22 cellular contexts compared by ENCODE assay signal in genomic region chr6:74467533-74468215, GRCh38.
DNase-seq lines count a peak whose midpoint lies in the region; ATAC-seq and TF ChIP-seq lines count a peak whose summit lies in the region.
"Had no signal": no experiment of that assay in that cellular context is flagged by ENCODE, and none has a peak within 500 bp of the region (broad histone marks: within the 10 kb centered on the region; RNA-seq: fewer than 3 reads in every experiment).

No MANE protein-coding gene starts in this region.

- H3K27me3 Mint-ChIP-seq in activated T-cell treated with anti-CD3 and anti-CD28 coated beads, Interleukin-2, amount 50 U/mL, for 4 hours (ENCODE audit: low read depth) = no peaks in the 10 kb centered on the region
- H3K27me3 Mint-ChIP-seq: B cell had no signal

- CTCF ChIA-PET in HEK293T (lab: Yijun Ruan, JAX) = no interaction called here

- H3K9me3 Mint-ChIP-seq in activated T-cell treated with anti-CD3 and anti-CD28 coated beads, Interleukin-2, amount 50 U/mL, for 4 hours = peaks cover 3% of the 10 kb centered on the region

- H3K4me3 Mint-ChIP-seq in activated T-cell treated with anti-CD3 and anti-CD28 coated beads, Interleukin-2, amount 50 U/mL, for 4 hours = no peak overlapping the region
- H3K4me3 Mint-ChIP-seq: B cell, H9 had no signal

- TF ChIP-seq CTCF in astrocyte of the spinal cord (IDR thresholded peaks at IDR 0.05; ENCODE audit: low read depth, low read length) = no peak

- no peaks in the 10 kb centered on the region for H3K4me1 Mint-ChIP-seq in activated T-cell treated with anti-CD3 and anti-CD28 coated beads, Interleukin-2, amount 50 U/mL, for 4 hours (ENCODE audit: low read depth)
- H3K4me1 Mint-ChIP-seq: B cell had no signal

- H3K36me3 Mint-ChIP-seq in activated T-cell treated with anti-CD3 and anti-CD28 coated beads, Interleukin-2, amount 50 U/mL, for 4 hours (ENCODE audit: insufficient read depth) = no peaks in the 10 kb centered on the region

- peak; percentile 69 for ATAC-seq in HG03460 (IDR thresholded peaks at IDR 0.05; ENCODE audit: unreplicated experiment)
- no peak for ATAC-seq in activated T-cell treated with anti-CD3 and anti-CD28 coated beads, Interleukin-2, amount 50 U/mL, for 4 hours
- ATAC-seq in GM19328 (IDR thresholded peaks at IDR 0.05; ENCODE audit: unreplicated experiment) = no peak
- ATAC-seq: PC-3, SK-N-SH treated with all-trans-retinoic acid at 6 μM for 48 hours had no signal

- no peak overlapping the region for H3K4me3 ChIP-seq in astrocyte of the spinal cord (ENCODE audit: low read depth, low read length)

- DNase-seq in AG08396 (ENCODE audit: low spot score) (peak; percentile 15), astrocyte of the spinal cord (ENCODE audit: low read depth, low spot score) (peak; percentile 2), myocyte (ENCODE audit: low read depth) (peak; percentile 58), HEK293T (ENCODE audit: extremely low spot score) (no peak)
- no peak for DNase-seq in stimulated activated CD4-positive, alpha-beta T cell treated with anti-CD3 and anti-CD28 coated beads, Interleukin-4, amount 100 ng/mL, for 1 hour
- DNase-seq in activated T-cell treated with anti-CD3 and anti-CD28 coated beads, Interleukin-2, amount 50 U/mL, for 4 hours = no peak
- DNase-seq: DMS 273 treated with DMSO at 0.1 percent for 48 hours, GDM1, H9, KBM-7, NCI-H1417 treated with DMSO at 0.1 percent for 48 hours, NCI-H187 treated with DMSO at 0.1 percent for 48 hours, NCI-H345, NCI-H524 treated with DMSO at 0.1 percent for 48 hours, PC-3, RPMI8226, SHP77 treated with DMSO at 0.1 percent for 48 hours, T-helper 1 cell had no signal

- in situ Hi-C loops in astrocyte of the spinal cord (cut with HindIII; ENCODE audit: low sequenced_read_pairs) = no loop called here

- POLR2A ChIA-PET in HEK293T (lab: Yijun Ruan, JAX) = no interaction called here

TF ChIP-seq in HEK293T, 16 proteins besides CTCF, POLR2A, EP300 and RAD21:
- TF ChIP-seq LEF1 (IDR thresholded peaks at IDR 0.05; ENCODE audit: borderline replicate concordance) = no peak
- no peak for TF ChIP-seq CTBP1 (IDR thresholded peaks at IDR 0.05; ENCODE audit: borderline replicate concordance)
- no peak for TF ChIP-seq ZNF384 (IDR thresholded peaks at IDR 0.05)
- no peak for TF ChIP-seq NFRKB (IDR thresholded peaks at IDR 0.05)
- TF ChIP-seq SP1 (IDR thresholded peaks at IDR 0.05) = no peak
- TF ChIP-seq FOXM1 (IDR thresholded peaks at IDR 0.05; ENCODE audit: borderline replicate concordance) = no peak
- no peak for TF ChIP-seq FOXK2 (IDR thresholded peaks at IDR 0.05)
- no peak for TF ChIP-seq HDGF (IDR thresholded peaks at IDR 0.05; ENCODE audit: borderline replicate concordance)
- no peak for TF ChIP-seq L3MBTL2 (conservative IDR thresholded peaks at IDR 0.05)
- TF ChIP-seq FOXA1 (IDR thresholded peaks at IDR 0.05) = no peak
- TF ChIP-seq ARNT (IDR thresholded peaks at IDR 0.05) = no peak
- no peak for TF ChIP-seq SUZ12 (IDR thresholded peaks at IDR 0.05)
- no peak for TF ChIP-seq TARDBP (IDR thresholded peaks at IDR 0.05)
- TF ChIP-seq BHLHE40 (IDR thresholded peaks at IDR 0.05; ENCODE audit: borderline replicate concordance) = no peak
- no peak for TF ChIP-seq ELF4 (IDR thresholded peaks at IDR 0.05)
TF ChIP-seq in HEK293T: peak in this region for 0.

Comparison
In these comparisons a context has a peak if more than half of its experiments do, and no peak if none do; other contexts are left out.
1. DNase-seq: peak in AG08396 (single experiment), astrocyte of the spinal cord (single experiment) and myocyte (single experiment); none in stimulated activated CD4-positive, alpha-beta T cell treated with anti-CD3 and anti-CD28 coated beads, Interleukin-4, amount 100 ng/mL, for 1 hour (single experiment), HEK293T (single experiment) and activated T-cell treated with anti-CD3 and anti-CD28 coated beads, Interleukin-2, amount 50 U/mL, for 4 hours (single experiment).